23 cellular contexts compared by ENCODE assay signal in genomic region chr2:119681196-119681867, GRCh38. TPM values are rescaled to one million over a fixed set of nuclear protein-coding genes. Genes with fewer than 3 reads are reported as not detected.
DNase-seq lines count a peak whose midpoint lies in the region; ATAC-seq and TF ChIP-seq lines count a peak whose summit lies in the region.
"Had no signal": no experiment of that assay in that cellular context is flagged by ENCODE, and none has a peak within 500 bp of the region (broad histone marks: within the 10 kb centered on the region; RNA-seq: fewer than 3 reads in every experiment).

No MANE protein-coding gene starts in this region.

- no peaks in the 10 kb centered on the region for H3K9me3 ChIP-seq in DND-41 (ENCODE audit: insufficient read depth, low read length, severe bottlenecking)
- H3K9me3 ChIP-seq in spleen, result no peaks in the 10 kb centered on the region
- H3K9me3 ChIP-seq in hepatocyte (ENCODE audit: low read depth), result no peaks in the 10 kb centered on the region
- H3K9me3 ChIP-seq: gastroesophageal sphincter, prostate gland, suprapubic skin had no signal

- H4K20me1 ChIP-seq in DND-41 (ENCODE audit: insufficient read depth, low read length) (peaks cover 25% of the 10 kb centered on the region; the same call in 1 of the 2 replicates), hepatocyte (ENCODE audit: insufficient read depth, poor library complexity, severe bottlenecking) (no peaks in the 10 kb centered on the region)

- H3K9ac ChIP-seq in DND-41 (ENCODE audit: low read depth, low read length), result no peak overlapping the region

- H3K4me3 Mint-ChIP-seq in central memory CD8-positive, alpha-beta T cell, result peak overlapping the region; percentile 63

- no peak for ATAC-seq in DND-41 (ENCODE audit: insufficient read depth, low read depth)
- ATAC-seq in central memory CD8-positive, alpha-beta T cell (replicated peaks; ENCODE audit: extremely low read depth, poor library complexity, severe bottlenecking), result no peak
- ATAC-seq: gastroesophageal sphincter, left ventricle myocardium superior, Panc1 had no signal

- no peak for TF ChIP-seq POLR2A in spleen (IDR thresholded peaks at IDR 0.05)

- H2AFZ ChIP-seq in DND-41 (ENCODE audit: low read depth, low read length) (no peak overlapping the region), hepatocyte (no peak overlapping the region)

- peaks cover 36% of the 10 kb centered on the region for H3K4me1 Mint-ChIP-seq in central memory CD8-positive, alpha-beta T cell

- H3K4me3 ChIP-seq in DND-41 (ENCODE audit: low read depth in 1 of 2, low read length in 2 of 2) (no peak overlapping the region), spleen (no peak overlapping the region), hepatocyte (no peak overlapping the region)
- H3K4me3 ChIP-seq: cardiac muscle cell, gastroesophageal sphincter, prostate gland, suprapubic skin had no signal

- H3K9me3 Mint-ChIP-seq in central memory CD8-positive, alpha-beta T cell, result no peaks in the 10 kb centered on the region

- H3K27me3 ChIP-seq in DND-41 (ENCODE audit: insufficient read depth, low read length, poor library complexity) (no peaks in the 10 kb centered on the region), spleen (replicated peaks in 1 of 7) (no peaks in the 10 kb centered on the region), hepatocyte (no peaks in the 10 kb centered on the region)
- H3K27me3 ChIP-seq: cardiac muscle cell, gastroesophageal sphincter, suprapubic skin had no signal

- no peaks in the 10 kb centered on the region for H3K9me2 ChIP-seq in hepatocyte (replicated peaks; ENCODE audit: insufficient read depth)

- H3K27ac Mint-ChIP-seq in central memory CD8-positive, alpha-beta T cell (ENCODE audit: low read depth), result no peak overlapping the region

- TF ChIP-seq CTCF in DND-41 (IDR thresholded peaks at IDR 0.05; ENCODE audit: borderline replicate concordance, extremely low read depth, low read length, poor library complexity, severe bottlenecking), result no peak
- no peak for TF ChIP-seq CTCF in spleen (IDR thresholded peaks at IDR 0.05 in 8 of 11, conservative IDR thresholded peaks at IDR 0.05 in 3 of 11)
- TF ChIP-seq CTCF in hepatocyte (IDR thresholded peaks at IDR 0.05; ENCODE audit: poor library complexity), result no peak

- 93 to 97% (median 96%) methylated on average over 9 to 25 of the region's 25 CpGs for WGBS in spleen, 5 donors
- WGBS in hepatocyte (ENCODE audit: low lambda C conversion rate, missing lambda C conversion rate), result 97% methylated on average over 24 of the region's 25 CpGs

- intact Hi-C loops in spleen (cut with DNase I; ENCODE audit: low total_unique reads), result no loop called here

- H3K27ac ChIP-seq in DND-41 (ENCODE audit: low read length), result no peak overlapping the region
- no peak overlapping the region for H3K27ac ChIP-seq in spleen
- H3K27ac ChIP-seq in hepatocyte, result no peak overlapping the region
- H3K27ac ChIP-seq: C4-2B, cardiac muscle cell, gastroesophageal sphincter, prostate gland, suprapubic skin had no signal

- DNase-seq in activated gamma-delta T cell (lab: John Stamatoyannopoulos, UW) (peak; percentile 9), activated gamma-delta T cell treated with Interleukin-2 at 50 U/mL for 16 hours (no peak), DND-41 (no peak), spleen (peak; percentile 76), hepatocyte (ENCODE audit: low spot score) (no peak), Ammon's horn (ENCODE audit: low spot score) (no peak), NCI-H1694 treated with DMSO at 0.1 percent for 48 hours (lab: John Stamatoyannopoulos, UW) (no peak)
- no peak for DNase-seq in central memory CD8-positive, alpha-beta T cell (ENCODE audit: low spot score in 2 of 2)
- DNase-seq: activated CD4-positive, CD25-positive, alpha-beta regulatory T cell treated with anti-CD3 and anti-CD28 coated beads, Interleukin-2, amount 50 U/mL, for 72 hours; HCEC 1CT; left ventricle myocardium superior; midbrain; NCI-H1048; NCI-H187; NCI-H2171 treated with DMSO at 0.1 percent for 48 hours; NCI-H526; SHP77 treated with DMSO at 0.1 percent for 48 hours had no signal

- H3K79me2 ChIP-seq in DND-41 (ENCODE audit: insufficient read depth, low read length) (peaks cover 24% of the 10 kb centered on the region), hepatocyte (peaks cover 18% of the 10 kb centered on the region)

- peak overlapping the region; percentile 87; the same call in 1 of the 2 replicates for H3K4me2 ChIP-seq in DND-41 (ENCODE audit: insufficient read depth, low read length)
- no peak overlapping the region for H3K4me2 ChIP-seq in hepatocyte

- H3K36me3 ChIP-seq in DND-41 (ENCODE audit: insufficient read depth, low read length), result peaks cover 30% of the 10 kb centered on the region
- H3K36me3 ChIP-seq in spleen, result peaks cover 0 to 19% (median 6%) of the 10 kb centered on the region in 6 donors
- H3K36me3 ChIP-seq in hepatocyte (replicated peaks; ENCODE audit: insufficient read depth, low read depth), result no peaks in the 10 kb centered on the region
- H3K36me3 ChIP-seq: cardiac muscle cell, prostate gland had no signal

- H3K27me3 Mint-ChIP-seq in central memory CD8-positive, alpha-beta T cell, result no peaks in the 10 kb centered on the region

- H3K4me1 ChIP-seq in DND-41 (ENCODE audit: insufficient read depth, low read length), result peaks cover 22% of the 10 kb centered on the region
- peaks cover 0 to 22% (median 15%) of the 10 kb centered on the region in 6 donors for H3K4me1 ChIP-seq in spleen
- peaks cover 6% of the 10 kb centered on the region for H3K4me1 ChIP-seq in hepatocyte (ENCODE audit: insufficient read depth)
- H3K4me1 ChIP-seq: prostate gland had no signal

- peaks cover 16% of the 10 kb centered on the region for H3K36me3 Mint-ChIP-seq in central memory CD8-positive, alpha-beta T cell (ENCODE audit: insufficient read depth)

RNA-seq across cellular contexts. Expression of gene TMEM177, which starts 2.3 kb away (rescaled TPM):
- 1 to 10 TPM; 6.6 to 9.5 (median 7.5) TPM for total RNA-seq in spleen
- 1 to 10 TPM; 3.7 to 8.2 (median 8.0) TPM for polyA plus RNA-seq in spleen
- 27.5 and 29.4 TPM in 2 replicates for total RNA-seq in hepatocyte
- polyA plus RNA-seq in hepatocyte, result 28.8 and 43.8 TPM in 2 replicates

Comparison
In these comparisons a context has a peak if more than half of its experiments do, and no peak if none do; other contexts are left out.
1. DNase-seq: peak in activated gamma-delta T cell (single experiment) and spleen (single experiment); none in activated gamma-delta T cell treated with Interleukin-2 at 50 U/mL for 16 hours (single experiment), DND-41 (single experiment), central memory CD8-positive, alpha-beta T cell (0 of 2), hepatocyte (single experiment), Ammon's horn (single experiment) and NCI-H1694 treated with DMSO at 0.1 percent for 48 hours (single experiment).